24 cellular contexts compared by ENCODE assay signal in the genomic region with DNA sequence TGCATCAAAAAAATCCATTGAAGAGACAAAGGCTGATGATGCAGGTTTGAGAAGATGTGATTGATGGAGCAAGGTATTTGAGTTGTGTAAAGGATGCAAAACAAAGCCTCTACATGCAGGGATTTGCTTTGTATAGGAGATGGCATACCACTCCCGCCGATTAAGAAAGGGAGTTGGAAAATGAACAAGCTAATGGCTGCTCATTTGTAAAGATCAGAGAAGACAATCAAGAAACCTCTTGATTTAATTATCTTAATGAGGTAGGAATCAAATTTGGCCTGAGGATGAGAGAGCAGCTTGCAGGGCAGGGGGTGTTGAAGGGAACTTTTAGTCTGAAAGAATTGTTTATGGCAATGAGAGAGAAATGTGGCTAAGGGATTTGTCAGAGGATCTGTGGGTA.
"Had no signal": no experiment of that assay in that cellular context is flagged by ENCODE, and none has a peak within 500 bp of the region (broad histone marks: within the 10 kb centered on the region; RNA-seq: fewer than 3 reads in every experiment).

No MANE protein-coding gene starts in this region.

- DNase-seq: colonic mucosa; cortex of kidney; effector CD8-positive, alpha-beta T cell; effector memory CD8-positive, alpha-beta T cell; endodermal cell; erythroblast; esophagus squamous epithelium; foreskin fibroblast; foreskin melanocyte; gastrocnemius medialis; glutamatergic neuron; head of caudate nucleus; heart right ventricle; hippocampal formation; left cardiac atrium; left lung; left ventricle myocardium superior; lower lobe of right lung; mucosa of descending colon had no signal

- H3K27me3 Mint-ChIP-seq: dendritic cell treated with granulocyte-macrophage colony-stimulating factor and Interleukin-4, amounts not matched to agents 40 ng/mL and 50 ng/mL, for 4 days; effector memory CD8-positive, alpha-beta T cell; memory B cell had no signal

- H3K27ac Mint-ChIP-seq: dendritic cell treated with granulocyte-macrophage colony-stimulating factor and Interleukin-4, amounts not matched to agents 40 ng/mL and 50 ng/mL, for 4 days; effector memory CD8-positive, alpha-beta T cell; endodermal cell; memory B cell; mesothelial cell of epicardium had no signal

- H3K4me1 Mint-ChIP-seq: memory B cell, mesothelial cell of epicardium had no signal

- H3K27ac ChIP-seq: colonic mucosa, epithelial cell of prostate, esophagus squamous epithelium, gastrocnemius medialis, heart right ventricle, left lung, lower lobe of right lung had no signal

- H3K36me3 Mint-ChIP-seq: memory B cell, mesothelial cell of epicardium had no signal

- H3K9me3 ChIP-seq: colonic mucosa, gastrocnemius medialis, left lung, lower lobe of right lung had no signal

- H3K4me1 ChIP-seq: colonic mucosa, esophagus squamous epithelium, gastrocnemius medialis, heart right ventricle, left lung, lower lobe of right lung had no signal

- ATAC-seq: effector memory CD8-positive, alpha-beta T cell; esophagus mucosa; gastrocnemius medialis; heart right ventricle; left cardiac atrium; left lung; left ventricle myocardium superior; lower lobe of right lung; mucosa of descending colon had no signal

- H3K4me3 Mint-ChIP-seq: dendritic cell treated with granulocyte-macrophage colony-stimulating factor and Interleukin-4, amounts not matched to agents 40 ng/mL and 50 ng/mL, for 4 days; effector memory CD8-positive, alpha-beta T cell; endodermal cell; memory B cell; mesothelial cell of epicardium had no signal

- H3K27me3 ChIP-seq: colonic mucosa, esophagus squamous epithelium, gastrocnemius medialis, heart right ventricle, left lung had no signal

- H3K4me3 ChIP-seq: colonic mucosa, esophagus squamous epithelium, gastrocnemius medialis, heart right ventricle, left lung, lower lobe of right lung, mucosa of descending colon had no signal

- H3K9me3 Mint-ChIP-seq: dendritic cell treated with granulocyte-macrophage colony-stimulating factor and Interleukin-4, amounts not matched to agents 40 ng/mL and 50 ng/mL, for 4 days; mesothelial cell of epicardium had no signal

- H3K36me3 ChIP-seq: colonic mucosa, esophagus squamous epithelium, gastrocnemius medialis, heart right ventricle, left lung, lower lobe of right lung had no signal
